Comparison of ENCODE assay signal across 33 cellular contexts in genomic region chr12:125240717-125241116, GRCh38. TPM values are rescaled to one million over a fixed set of nuclear protein-coding genes. Genes with fewer than 3 reads are reported as not detected.
"Had no signal": no experiment of that assay in that cellular context is flagged by ENCODE, and none has a peak within 500 bp of the region (broad histone marks: within the 10 kb centered on the region; RNA-seq: fewer than 3 reads in every experiment).

No MANE protein-coding gene starts in this region.

- H3K4me1 Mint-ChIP-seq: endodermal cell; naive B cell; stimulated activated effector memory CD8-positive, alpha-beta T cell treated with anti-CD3 and anti-CD28 coated beads, Interleukin-12 subunit alpha, Interleukin-12 subunit beta, amount 100 ng/mL, for 72 hours had no signal

- H3K4me2 ChIP-seq: hepatocyte, smooth muscle cell had no signal

- H3K4me3 ChIP-seq: colonic mucosa, gastrocnemius medialis, heart left ventricle, hepatocyte, left lung, mucosa of descending colon, prostate gland, right atrium auricular region, smooth muscle cell, testis, tibial nerve, upper lobe of left lung had no signal

- H3K9me3 Mint-ChIP-seq: dendritic cell treated with granulocyte-macrophage colony-stimulating factor and Interleukin-4, amounts not matched to agents 40 ng/mL and 50 ng/mL, for 4 days; endodermal cell; mesothelial cell of epicardium; natural killer cell treated with Interleukin-12 subunit alpha and Interleukin-12 subunit beta and Interleukin-15 and Interleukin-18, amount 100 ng/mL, for 72 hours; stimulated activated effector memory CD8-positive, alpha-beta T cell treated with anti-CD3 and anti-CD28 coated beads, Interleukin-12 subunit alpha, Interleukin-12 subunit beta, amount 100 ng/mL, for 72 hours had no signal

- H3K27ac ChIP-seq: colonic mucosa, epithelial cell of prostate, gastrocnemius medialis, heart left ventricle, hepatocyte, left lung, parathyroid adenoma, prostate gland, right atrium auricular region, testis, upper lobe of left lung had no signal

- FAIRE-seq: kidney, urothelium cell line had no signal

- H3K4me1 ChIP-seq: colonic mucosa, heart left ventricle, left lung, parathyroid adenoma, prostate gland, right atrium auricular region, testis, upper lobe of left lung had no signal

- H3K36me3 ChIP-seq: colonic mucosa, gastrocnemius medialis, heart left ventricle, left lung, prostate gland, right atrium auricular region, upper lobe of left lung had no signal

- H2AFZ ChIP-seq: hepatocyte, parathyroid adenoma had no signal

- H3K27ac Mint-ChIP-seq: dendritic cell treated with granulocyte-macrophage colony-stimulating factor and Interleukin-4, amounts not matched to agents 40 ng/mL and 50 ng/mL, for 4 days; endodermal cell; mesothelial cell of epicardium; naive B cell; natural killer cell treated with Interleukin-12 subunit alpha and Interleukin-12 subunit beta and Interleukin-15 and Interleukin-18, amount 100 ng/mL, for 72 hours; stimulated activated effector memory CD8-positive, alpha-beta T cell treated with anti-CD3 and anti-CD28 coated beads, Interleukin-12 subunit alpha, Interleukin-12 subunit beta, amount 100 ng/mL, for 72 hours had no signal

- ATAC-seq: esophagus mucosa; gastrocnemius medialis; heart left ventricle; left lung; mucosa of descending colon; natural killer cell treated with Interleukin-12 subunit alpha and Interleukin-12 subunit beta and Interleukin-15 and Interleukin-18, amount 100 ng/mL, for 72 hours; sciatic nerve; stimulated activated effector memory CD8-positive, alpha-beta T cell treated with anti-CD3 and anti-CD28 coated beads, Interleukin-12 subunit alpha, Interleukin-12 subunit beta, amount 100 ng/mL, for 72 hours had no signal

- H3K36me3 Mint-ChIP-seq: mesothelial cell of epicardium; naive B cell; natural killer cell treated with Interleukin-12 subunit alpha and Interleukin-12 subunit beta and Interleukin-15 and Interleukin-18, amount 100 ng/mL, for 72 hours; stimulated activated effector memory CD8-positive, alpha-beta T cell treated with anti-CD3 and anti-CD28 coated beads, Interleukin-12 subunit alpha, Interleukin-12 subunit beta, amount 100 ng/mL, for 72 hours had no signal

- H3K9ac ChIP-seq: parathyroid adenoma had no signal

- H3K79me2 ChIP-seq: hepatocyte, parathyroid adenoma had no signal

- H3K9me3 ChIP-seq: colonic mucosa, gastrocnemius medialis, heart left ventricle, left lung, mucosa of descending colon, prostate gland, right atrium auricular region, testis, upper lobe of left lung had no signal

- H3K27me3 ChIP-seq: colonic mucosa, hepatocyte, right atrium auricular region, testis, tibial nerve, upper lobe of left lung had no signal

- DNase-seq: colonic mucosa; effector CD8-positive, alpha-beta T cell; endodermal cell; foreskin fibroblast; gastrocnemius medialis; heart left ventricle; kidney; left lung; mesenchymal stem cell; mucosa of descending colon; naive B cell; stimulated activated CD4-positive, alpha-beta T cell treated with anti-CD3 and anti-CD28 coated beads, Interleukin-12 subunit alpha, Interleukin-12 subunit beta, amount 100 ng/mL, for 4 hours; stimulated activated CD4-positive, alpha-beta T cell treated with anti-CD3 and anti-CD28 coated beads, Interleukin-1b, Interleukin-23, amount 100 ng/mL, for 48 hours; stimulated activated CD4-positive, alpha-beta T cell treated with anti-CD3 and anti-CD28 coated beads, Interleukin-4, amount 100 ng/mL, for 1 hour; stimulated activated naive CD4-positive, alpha-beta T cell treated with Interleukin-2 at 50 U/mL for 16 hours; substantia nigra; testis; upper lobe of left lung had no signal

- H3K4me3 Mint-ChIP-seq: dendritic cell treated with granulocyte-macrophage colony-stimulating factor and Interleukin-4, amounts not matched to agents 40 ng/mL and 50 ng/mL, for 4 days; endodermal cell; mesothelial cell of epicardium; naive B cell; natural killer cell treated with Interleukin-12 subunit alpha and Interleukin-12 subunit beta and Interleukin-15 and Interleukin-18, amount 100 ng/mL, for 72 hours; neural crest cell; stimulated activated effector memory CD8-positive, alpha-beta T cell treated with anti-CD3 and anti-CD28 coated beads, Interleukin-12 subunit alpha, Interleukin-12 subunit beta, amount 100 ng/mL, for 72 hours had no signal

RNA-seq across cellular contexts. Expression of gene TMEM132B, which starts 54.5 kb away (rescaled TPM):
- total RNA-seq: natural killer cell treated with Interleukin-12 subunit alpha and Interleukin-12 subunit beta and Interleukin-15 and Interleukin-18, amount 100 ng/mL, for 72 hours; smooth muscle cell had no signal
